In genomic region chr2:237664151-237664550, GRCh38 we compare ENCODE assay signal across 25 cellular contexts. TPM values are rescaled to one million over a fixed set of nuclear protein-coding genes. Genes with fewer than 3 reads are reported as not detected.
A peak's percentile ranks its signal among the peaks of the same experiment; 100 is the strongest.
DNase-seq lines count a peak whose midpoint lies in the region; ATAC-seq and TF ChIP-seq lines count a peak whose summit lies in the region.
"Had no signal": no experiment of that assay in that cellular context is flagged by ENCODE, and none has a peak within 500 bp of the region (broad histone marks: within the 10 kb centered on the region; RNA-seq: fewer than 3 reads in every experiment).

No MANE protein-coding gene starts in this region.

- no peaks in the 10 kb centered on the region for H3K9me3 ChIP-seq in IMR-90 (ENCODE audit: control insufficient read depth, insufficient read depth, low read length)
- H3K9me3 ChIP-seq in muscle layer of colon (ENCODE audit: low read length): no peaks in the 10 kb centered on the region
- H3K9me3 ChIP-seq in stomach smooth muscle (ENCODE audit: control insufficient read depth in 2 of 2, low read length in 2 of 2): no peaks in the 10 kb centered on the region
- no peaks in the 10 kb centered on the region for H3K9me3 ChIP-seq in testis
- H3K9me3 ChIP-seq: adrenal gland, body of pancreas had no signal

- no peak overlapping the region; the same call in 1 of the 2 replicates for H2BK120ac ChIP-seq in IMR-90 (ENCODE audit: low read depth, low read length)

- no peak overlapping the region; the same call in 1 of the 2 replicates for H4K91ac ChIP-seq in IMR-90 (ENCODE audit: insufficient read depth, low read depth, low read length)

- no peak for ATAC-seq in IMR-90 (ENCODE audit: low read depth)
- peak; percentile 51 for ATAC-seq in Right ventricle myocardium superior (ENCODE audit: poor library complexity)
- no peak for ATAC-seq in HG03280 (IDR thresholded peaks at IDR 0.05; ENCODE audit: unreplicated experiment)
- no peak for ATAC-seq in GM21515 (IDR thresholded peaks at IDR 0.05; ENCODE audit: unreplicated experiment)
- ATAC-seq: activated CD8-positive, alpha-beta T cell treated with anti-CD3 and anti-CD28 coated beads, Interleukin-2, amount 10 ng/mL, durations not matched to agents 7 days and 5 days; activated T-helper 17 cell treated with anti-CD3 and anti-CD28 coated beads, Interleukin-2, amount 50 U/mL, for 72 hours; body of pancreas; esophagus mucosa; SK-N-SH treated with all-trans-retinoic acid at 6 μM for 48 hours; stimulated activated memory B cell treated with anti-CD40 and anti-IgM and Interleukin-4, amounts not matched to agents 10 μg/mL and 1 μg/mL and 100 μg/mL, for 72 hours had no signal

- no TSS peak for BruUV-seq in IMR-90 (replicated peaks; lab: Mats Ljungman, UMichigan)

- no peak overlapping the region for H2AFZ ChIP-seq in IMR-90 (replicated peaks; ENCODE audit: low read length, poor library complexity)

- no peak for TF ChIP-seq CTCF in IMR-90 (conservative IDR thresholded peaks at IDR 0.05; ENCODE audit: low read depth, low read length)
- no peak for TF ChIP-seq CTCF in testis (IDR thresholded peaks at IDR 0.05)

- no peak for DNase-seq in IMR-90
- peak; percentile 75 for DNase-seq in Right ventricle myocardium superior
- no peak for DNase-seq in ureter (ENCODE audit: low spot score)
- DNase-seq in testis: no peak
- DNase-seq: ACHN; activated CD8-positive, alpha-beta T cell treated with anti-CD3 and anti-CD28 coated beads, Interleukin-2, amount 10 ng/mL, durations not matched to agents 7 days and 5 days; activated naive CD4-positive, alpha-beta T cell treated with anti-CD3 and anti-CD28 coated beads, Interleukin-2, amount 10 ng/mL, durations not matched to agents 7 days and 5 days; body of pancreas; cerebellar nuclear complex; EL; KG1; NCI-H1105; NCI-H187; NCI-H2171 treated with DMSO at 0.1 percent for 48 hours; NCI-H510A treated with DMSO at 0.1 percent for 48 hours; T-helper 2 cell had no signal

- H3K27ac ChIP-seq in IMR-90 (ENCODE audit: insufficient read depth, low read length) (no peak overlapping the region), muscle layer of colon (ENCODE audit: low read depth, low read length) (peak overlapping the region; percentile 70), stomach smooth muscle (ENCODE audit: low read length) (peak overlapping the region; percentile 37), testis (no peak overlapping the region)

- H3K14ac ChIP-seq in IMR-90 (replicated peaks; ENCODE audit: low read depth, low read length): no peak overlapping the region

- H3K9me1 ChIP-seq in IMR-90 (ENCODE audit: insufficient read depth, low read length): peaks cover 18% of the 10 kb centered on the region

- peaks cover 6% of the 10 kb centered on the region for H4K20me1 ChIP-seq in IMR-90 (ENCODE audit: insufficient read depth, low read length)

- no peak overlapping the region for H3K56ac ChIP-seq in IMR-90 (ENCODE audit: extremely low read depth, insufficient read depth, low read length)

- no peak overlapping the region for H4K8ac ChIP-seq in IMR-90 (ENCODE audit: low read depth in 2 of 2, low read length in 2 of 2)

- H3K4me2 ChIP-seq in IMR-90 (ENCODE audit: low read depth, low read length): no peak overlapping the region

- peaks cover 25 to 63% of the 10 kb centered on the region in 2 experiments for H3K79me1 ChIP-seq in IMR-90 (ENCODE audit: low read depth in 1 of 2, low read length in 2 of 2)

- CTCF ChIA-PET in IMR-90 (lab: Yijun Ruan, JAX): no interaction called here

- H3K4me1 ChIP-seq in IMR-90 (ENCODE audit: control insufficient read depth, insufficient read depth, low read length) (peaks cover 13% of the 10 kb centered on the region), muscle layer of colon (ENCODE audit: insufficient read depth, low read length) (peaks cover 31% of the 10 kb centered on the region), stomach smooth muscle (ENCODE audit: control insufficient read depth, insufficient read depth, low read length) (peaks cover 33% of the 10 kb centered on the region), testis (no peaks in the 10 kb centered on the region)

- no peak overlapping the region for H2AK9ac ChIP-seq in IMR-90 (replicated peaks; ENCODE audit: low read depth, low read length, poor library complexity)

- no peak overlapping the region for H2AK5ac ChIP-seq in IMR-90 (ENCODE audit: low read depth, low read length)

- H2BK5ac ChIP-seq in IMR-90 (ENCODE audit: low read depth, low read length, poor library complexity, severe bottlenecking): no peak overlapping the region

- H3K36me3 ChIP-seq in IMR-90 (ENCODE audit: control insufficient read depth, insufficient read depth, low read length) (no peaks in the 10 kb centered on the region), muscle layer of colon (ENCODE audit: insufficient read depth, low read length) (no peaks in the 10 kb centered on the region), stomach smooth muscle (ENCODE audit: control insufficient read depth in 2 of 2, insufficient read depth in 2 of 2, low read length in 2 of 2) (no peaks in the 10 kb centered on the region), testis (ENCODE audit: low read depth, missing control alignments) (no peaks in the 10 kb centered on the region)
- H3K36me3 ChIP-seq: adrenal gland had no signal

- H3K18ac ChIP-seq in IMR-90 (ENCODE audit: low read depth, low read length): no peak overlapping the region

- intact Hi-C loops in IMR-90 (cut with micrococcal nuclease) (no loop called here), Right ventricle myocardium superior (cut with DNase I) (no loop called here), testis (cut with DNase I; ENCODE audit: low total_unique reads) (no loop called here)

- dilution Hi-C loops in IMR-90 (cut with HindIII; ENCODE audit: low sequenced_read_pairs, unreplicated experiment): no loop called here

- 69% methylated on average over 4 of the region's 17 CpGs; no CpG with 5 or more reads in 1 of the 2 experiments for WGBS in IMR-90 (ENCODE audit: extremely low coverage in 2 of 2, insufficient read length in 1 of 2), 2 experiments
- WGBS in testis, 2 donors: 66 to 91% methylated on average over 8 to 17 of the region's 17 CpGs

- in situ Hi-C loops in IMR-90 (cut with MboI; ENCODE audit: low sequenced_read_pairs): no loop called here

- H3K9ac ChIP-seq in IMR-90 (ENCODE audit: low read depth, low read length): no peak overlapping the region
- no peak overlapping the region for H3K9ac ChIP-seq in muscle layer of colon (ENCODE audit: low read length)
- no peak overlapping the region for H3K9ac ChIP-seq in stomach smooth muscle (ENCODE audit: low read length in 2 of 2)

- no peak overlapping the region for H2BK15ac ChIP-seq in IMR-90 (ENCODE audit: low read depth, low read length)

- no peak for TF ChIP-seq RAD21 in IMR-90 (IDR thresholded peaks at IDR 0.05; ENCODE audit: low read length)

- H2BK20ac ChIP-seq in IMR-90 (ENCODE audit: low read depth, low read length): no peak overlapping the region

- H3K4me3 ChIP-seq in IMR-90 (ENCODE audit: insufficient read depth, low read depth, low read length) (no peak overlapping the region), muscle layer of colon (ENCODE audit: low read depth in 1 of 2, low read length in 2 of 2) (no peak overlapping the region), stomach smooth muscle (ENCODE audit: low read length in 2 of 2) (no peak overlapping the region), testis (no peak overlapping the region)
- H3K4me3 ChIP-seq: adrenal gland, body of pancreas had no signal

- H3K27me3 ChIP-seq in IMR-90 (ENCODE audit: control insufficient read depth, insufficient read depth, low read length) (no peaks in the 10 kb centered on the region), muscle layer of colon (ENCODE audit: control insufficient read depth in 1 of 2, insufficient read depth in 2 of 2, low read length in 2 of 2) (no peaks in the 10 kb centered on the region), stomach smooth muscle (ENCODE audit: control insufficient read depth in 1 of 2, insufficient read depth in 2 of 2, low read length in 2 of 2) (no peaks in the 10 kb centered on the region), testis (no peaks in the 10 kb centered on the region)
- H3K27me3 ChIP-seq: adrenal gland, body of pancreas had no signal

- TF ChIP-seq POLR2A in IMR-90 (IDR thresholded peaks at IDR 0.05; ENCODE audit: low read depth, low read length) (no peak), testis (IDR thresholded peaks at IDR 0.05) (no peak)

- no peak overlapping the region for H3K23ac ChIP-seq in IMR-90 (ENCODE audit: low read depth, low read length)

- POLR2A ChIA-PET in IMR-90 (lab: Charles Lee; ENCODE audit: unreplicated experiment): no interaction called here

- H3K4ac ChIP-seq in IMR-90 (ENCODE audit: low read depth, low read length): peak overlapping the region; percentile 16

- no peak overlapping the region for H4K5ac ChIP-seq in IMR-90 (ENCODE audit: low read depth, low read length)

TF ChIP-seq in IMR-90, 13 proteins besides CTCF, POLR2A, EP300 and RAD21 (continues in another document):
- TF ChIP-seq USF2 (IDR thresholded peaks at IDR 0.05; ENCODE audit: low read depth, low read length) (no peak), RFX5 (IDR thresholded peaks at IDR 0.05; ENCODE audit: low read depth, low read length) (no peak), CEBPB (IDR thresholded peaks at IDR 0.05; ENCODE audit: low read depth, low read length) (no peak), MAZ (IDR thresholded peaks at IDR 0.05; ENCODE audit: borderline replicate concordance, low read depth, low read length) (no peak), MXI1 (IDR thresholded peaks at IDR 0.05; ENCODE audit: borderline replicate concordance, low read depth, low read length) (no peak), SMC3 (IDR thresholded peaks at IDR 0.05; ENCODE audit: low read depth, low read length) (no peak), NFE2L2 (IDR thresholded peaks at IDR 0.05; ENCODE audit: low read depth, low read length) (no peak)

RNA-seq across cellular contexts. Expression of gene LRRFIP1, which starts 36.8 kb away (rescaled TPM):
- total RNA-seq in IMR-90 (2012; rRNA removed) (52.2 and 63.0 TPM in 2 replicates), Right ventricle myocardium superior (88.5 TPM), ureter (207 TPM), testis (10 to 100 TPM; 25.5 to 33.5 TPM)
- polyA plus RNA-seq in IMR-90 (2012; rRNA removed) (47.4 and 54.4 TPM in 2 replicates), testis (ENCODE audit: insufficient read depth, low read depth, low replicate concordance) (17.4 TPM)
- polyA plus RNA-seq in IMR-90 (2012; cell fraction: cytosol; rRNA removed): 22.4 and 32.2 TPM in 2 replicates
- polyA plus RNA-seq in IMR-90 (2012; cell fraction: nucleus; rRNA removed; ENCODE audit: low replicate concordance): 26.6 and 80.9 TPM in 2 replicates

Comparison
In these comparisons a context has a peak if more than half of its experiments do, and no peak if none do; other contexts are left out.
1. H3K27ac ChIP-seq: peak in muscle layer of colon (single experiment) and stomach smooth muscle (single experiment); none in IMR-90 (single experiment) and testis (0 of 2).